ENCODE assay signal across 8 cellular contexts in the genomic region with DNA sequence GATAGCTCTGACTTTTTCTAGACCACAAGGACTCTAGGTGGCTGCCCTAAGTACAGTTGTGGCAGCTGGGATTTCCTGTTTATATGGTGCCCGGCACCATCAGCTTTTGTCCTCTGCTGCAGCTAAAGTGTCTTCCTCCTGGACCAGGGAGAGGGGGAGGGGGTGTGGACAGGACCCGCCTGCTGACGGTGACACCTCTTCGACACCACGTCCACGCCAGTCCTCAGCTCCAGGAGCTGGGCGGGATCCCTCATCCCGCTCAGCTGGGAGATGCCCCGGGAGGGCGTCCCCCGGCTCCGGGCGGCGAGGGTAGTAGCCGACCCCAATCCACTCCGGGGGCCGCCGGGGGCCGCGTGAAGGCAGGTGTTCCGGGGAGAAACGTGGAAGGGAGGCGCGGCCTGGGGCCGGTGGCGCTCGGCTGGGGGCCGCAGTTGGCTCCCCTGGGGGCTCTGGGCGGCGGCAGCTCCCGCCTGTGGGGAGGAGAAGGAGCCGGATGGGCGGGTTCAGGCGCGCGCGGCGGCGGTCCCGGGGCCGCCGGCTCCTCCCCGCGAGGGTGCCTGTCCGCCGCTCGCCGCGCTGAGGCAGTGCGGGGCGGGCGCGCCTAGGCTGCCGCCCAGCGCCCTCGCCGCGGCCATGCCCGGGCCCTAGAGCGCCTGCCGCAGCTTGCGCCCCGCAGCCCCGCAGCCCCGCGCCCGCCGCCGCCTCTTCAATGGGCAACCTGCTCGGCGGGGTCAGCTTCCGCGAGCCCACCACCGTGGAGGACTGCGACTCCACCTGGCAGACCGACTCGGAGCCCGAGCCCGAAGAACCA. TPM values are rescaled to one million over a fixed set of nuclear protein-coding genes. Genes with fewer than 3 reads are reported as not detected.
DNase-seq lines count a peak whose midpoint lies in the region; ATAC-seq, FAIRE-seq and TF ChIP-seq lines count a peak whose summit lies in the region.

OGFRL1 (plus strand) TSS at position 584 of the 811 bp plus-strand sequence; CDS start at position 710, 126 bp downstream.

- H3K4me3 ChIP-seq in ACC112 (ENCODE audit: low read depth, low read length) (peak within 1 kb of the TSS; percentile 92), WERI-Rb-1 (ENCODE audit: low read depth, low read length) (peak within 1 kb of the TSS; percentile 82), bronchial epithelial cell (ENCODE audit: low read depth, low read length) (peak within 1 kb of the TSS; percentile 69), smooth muscle cell (peak within 1 kb of the TSS; percentile 84)

- peak within 1 kb of the TSS; percentile 61 for H3K9ac ChIP-seq in smooth muscle cell (ENCODE audit: low read depth)

- peaks cover 38% of the 10 kb centered on the region for H3K79me2 ChIP-seq in ACC112 (ENCODE audit: control insufficient read depth, insufficient read depth, low read length, unreplicated experiment)
- H3K79me2 ChIP-seq in smooth muscle cell (ENCODE audit: low read depth), result peaks cover 43% of the 10 kb centered on the region

- TF ChIP-seq CTCF in WERI-Rb-1 (IDR thresholded peaks at IDR 0.05; ENCODE audit: low read depth, low read length), result peak; percentile 16; the same call in 1 of the 2 replicates
- TF ChIP-seq CTCF in bronchial epithelial cell (IDR thresholded peaks at IDR 0.05; ENCODE audit: insufficient read depth, low read length, severe bottlenecking), result no peak
- no peak for TF ChIP-seq CTCF in smooth muscle cell (IDR thresholded peaks at IDR 0.05; ENCODE audit: borderline replicate concordance, insufficient read depth, poor library complexity, severe bottlenecking)

- FAIRE-seq in bronchial epithelial cell (lab: Jason Lieb, UNC), result peak; percentile 68

- no peaks in the 10 kb centered on the region for H3K9me3 Mint-ChIP-seq in immature natural killer cell

- H3K9me3 ChIP-seq in WERI-Rb-1 (ENCODE audit: severe bottlenecking) (no peaks in the 10 kb centered on the region), smooth muscle cell (replicated peaks; ENCODE audit: low read depth) (no peaks in the 10 kb centered on the region)

- H3K27ac ChIP-seq in ACC112 (ENCODE audit: low read depth, low read length) (peak within 1 kb of the TSS; percentile 54; the same call in 1 of the 2 replicates), WERI-Rb-1 (peak within 1 kb of the TSS; percentile 85), smooth muscle cell (ENCODE audit: low read depth) (peak within 1 kb of the TSS; percentile 66)

- H3K4me2 ChIP-seq in smooth muscle cell, result peak within 1 kb of the TSS; percentile 97

- H3K4me1 ChIP-seq in ACC112 (ENCODE audit: control insufficient read depth, insufficient read depth, low read length, unreplicated experiment), result peaks cover 38% of the 10 kb centered on the region
- H3K4me1 ChIP-seq in smooth muscle cell (ENCODE audit: low read depth), result peaks cover 14% of the 10 kb centered on the region

- peaks cover 2 to 6% (median 3%) of the 10 kb centered on the region in 3 donors for H3K27me3 Mint-ChIP-seq in immature natural killer cell (ENCODE audit: low read depth in 3 of 3)

- ATAC-seq in GM18867 (IDR thresholded peaks at IDR 0.05; ENCODE audit: unreplicated experiment), result peak; percentile 92
- ATAC-seq in HG03066 (IDR thresholded peaks at IDR 0.05; ENCODE audit: low read depth, unreplicated experiment), result peak; percentile 81

- H3K36me3 ChIP-seq in ACC112 (ENCODE audit: insufficient read depth, low read length) (peaks cover 8% of the 10 kb centered on the region), WERI-Rb-1 (peaks cover 3% of the 10 kb centered on the region; the same call in 1 of the 2 replicates), bronchial epithelial cell (ENCODE audit: control insufficient read depth, insufficient read depth, low read length) (no peaks in the 10 kb centered on the region), smooth muscle cell (ENCODE audit: low read depth) (no peaks in the 10 kb centered on the region)

- peak within 1 kb of the TSS; percentile 85 to 91 (median 87) for H3K4me3 Mint-ChIP-seq in immature natural killer cell

- DNase-seq in NCI-H2171 treated with DMSO at 0.1 percent for 48 hours (lab: John Stamatoyannopoulos, UW) (peak; percentile 93), WERI-Rb-1 (peak; percentile 89), bronchial epithelial cell (ENCODE audit: low read depth) (peak; percentile 45), immature natural killer cell (peak; percentile 79 to 84 (median 82)), smooth muscle cell (lab: John Stamatoyannopoulos, UW; ENCODE audit: unreplicated experiment) (peak; percentile 66)

- H4K20me1 ChIP-seq in smooth muscle cell (ENCODE audit: low read depth), result peaks cover 38% of the 10 kb centered on the region

- no peaks in the 10 kb centered on the region for H3F3A ChIP-seq in smooth muscle cell (ENCODE audit: low read depth)

- H3K36me3 Mint-ChIP-seq in immature natural killer cell, result peaks cover under 1 to 4% (median 3%) of the 10 kb centered on the region in 3 donors

- H2AFZ ChIP-seq in ACC112 (ENCODE audit: low read length, unreplicated experiment) (peak within 1 kb of the TSS; percentile 96), smooth muscle cell (ENCODE audit: low read depth) (peak within 1 kb of the TSS; percentile 95)

- peaks cover 43 to 46% of the 10 kb centered on the region in 2 donors for H3K4me1 Mint-ChIP-seq in immature natural killer cell

- H3K27me3 ChIP-seq in ACC112 (ENCODE audit: insufficient read depth, low read length) (no peaks in the 10 kb centered on the region), WERI-Rb-1 (ENCODE audit: insufficient read depth, low read depth, severe bottlenecking) (no peaks in the 10 kb centered on the region), bronchial epithelial cell (ENCODE audit: control insufficient read depth, insufficient read depth, low read length) (no peaks in the 10 kb centered on the region), smooth muscle cell (ENCODE audit: low read depth) (no peaks in the 10 kb centered on the region)

- 2% methylated on average over 66 of the region's 79 CpGs for WGBS in smooth muscle cell (ENCODE audit: low lambda C conversion rate)

- H3K27ac Mint-ChIP-seq in immature natural killer cell, result peak within 1 kb of the TSS; percentile 78 to 91 (median 88)

RNA-seq across cellular contexts. Expression of gene OGFRL1, which starts in this region (rescaled TPM):
- total RNA-seq in bronchial epithelial cell (10.0 and 20.4 TPM in 2 replicates), smooth muscle cell (56.4 and 77.5 TPM in 2 replicates)
- polyA plus RNA-seq in immature natural killer cell (1 to 10 TPM; 4.0 to 7.1 (median 6.1) TPM), smooth muscle cell (16.5 and 20.7 TPM in 2 replicates)

Comparison
In these comparisons a context has a peak if more than half of its experiments do, and no peak if none do; other contexts are left out.
1. Peak in every context shown above with its lines: DNase-seq, ATAC-seq, H3K4me3 ChIP-seq and H3K27ac ChIP-seq.